ENCODE assay signal across 8 cellular contexts in genomic region chr3:143951351-143951971, GRCh38. TPM values are rescaled to one million over a fixed set of nuclear protein-coding genes. Genes with fewer than 3 reads are reported as not detected.
DNase-seq lines count a peak whose midpoint lies in the region; ATAC-seq, FAIRE-seq and TF ChIP-seq lines count a peak whose summit lies in the region.

No MANE protein-coding gene starts in this region.

- TF ChIP-seq CTCF in CD8-positive, alpha-beta T cell (IDR thresholded peaks at IDR 0.05): peak; percentile 67
- TF ChIP-seq CTCF in GM13977 (IDR thresholded peaks at IDR 0.05; ENCODE audit: extremely low read depth, insufficient read depth, missing control alignments) (peak; percentile 70), PC-3 (conservative IDR thresholded peaks at IDR 0.05; ENCODE audit: low read depth, low read length) (peak; percentile 75), bronchial epithelial cell (IDR thresholded peaks at IDR 0.05; ENCODE audit: insufficient read depth, low read length, severe bottlenecking) (peak; percentile 49)

- in situ Hi-C loops in GM13977 (cut with MboI; ENCODE audit: low pct_unique_long_range_greater_than_20kb, low sequenced_read_pairs, unreplicated experiment): no loop called here

- intact Hi-C loops in CD8-positive, alpha-beta T cell (cut with DNase I, micrococcal nuclease): loop anchor here (1.0 to 5.0 kb wide), 4 partner anchors 19 to 176 kb away; partner anchors contain the start of gene DIPK2A (in 1 of the 2)
- intact Hi-C loops in PC-3 (cut with micrococcal nuclease): loop anchor here (1.0 kb wide), 2 partner anchors 55 to 176 kb away; no protein-coding TSS in a partner anchor

- CTCF ChIA-PET in CD8-positive, alpha-beta T cell (lab: Charles Lee): interaction anchor here (0.9 to 1.7 kb wide), 5 partner anchors 20 to 179 kb away, joined by 3 to 8 read pairs (median 5); partner anchors contain the start of gene DIPK2A
- CTCF ChIA-PET in PC-3 (lab: Charles Lee): no interaction called here

- H3K9ac ChIP-seq in PC-3 (ENCODE audit: low read length): no peak overlapping the region

- no peak overlapping the region for H3K27ac Mint-ChIP-seq in CD8-positive, alpha-beta T cell

- POLR2A ChIA-PET in CD8-positive, alpha-beta T cell (lab: Charles Lee): no interaction called here
- POLR2A ChIA-PET in PC-3 (lab: Charles Lee; ENCODE audit: unreplicated experiment): no interaction called here

- no peak overlapping the region for H3K27ac ChIP-seq in CD8-positive, alpha-beta T cell (ENCODE audit: low read depth, low read length)
- H3K27ac ChIP-seq in PC-3 (ENCODE audit: low read length): no peak overlapping the region

- H3K79me2 ChIP-seq in PC-3 (ENCODE audit: low read length): no peaks in the 10 kb centered on the region

- H3K9me3 ChIP-seq in CD8-positive, alpha-beta T cell (ENCODE audit: low read length): no peaks in the 10 kb centered on the region
- no peaks in the 10 kb centered on the region for H3K9me3 ChIP-seq in PC-3 (ENCODE audit: low read length)

- peak in 2 of 7 experiments; percentile 9 to 32 for DNase-seq in CD8-positive, alpha-beta T cell
- peak; percentile 39 for DNase-seq in GM13977 (ENCODE audit: low spot score)
- peak; percentile 54 for DNase-seq in PC-3
- peak; percentile 53 for DNase-seq in bronchial epithelial cell (ENCODE audit: low read depth)
- peak; percentile 72 for DNase-seq in medulla oblongata (ENCODE audit: extremely low spot score)
- no peak for DNase-seq in OCI-M2 (lab: John Stamatoyannopoulos, UW; ENCODE audit: unreplicated experiment)
- no peak for DNase-seq in 8988T

- no peak overlapping the region for H2AFZ ChIP-seq in PC-3 (ENCODE audit: low read length)

- H4K20me1 ChIP-seq in PC-3 (ENCODE audit: low read length): no peaks in the 10 kb centered on the region

- H3K4me1 ChIP-seq in CD8-positive, alpha-beta T cell (ENCODE audit: insufficient read depth, low read length): no peaks in the 10 kb centered on the region
- no peaks in the 10 kb centered on the region for H3K4me1 ChIP-seq in PC-3 (ENCODE audit: insufficient read depth, low read length)

- no peak overlapping the region for H3K4me3 ChIP-seq in CD8-positive, alpha-beta T cell (ENCODE audit: low read depth, low read length)
- no peak overlapping the region for H3K4me3 ChIP-seq in PC-3 (ENCODE audit: low read length)
- H3K4me3 ChIP-seq in bronchial epithelial cell (ENCODE audit: low read depth, low read length): no peak overlapping the region

- H3K27me3 ChIP-seq in CD8-positive, alpha-beta T cell (ENCODE audit: insufficient read depth, low read length): no peaks in the 10 kb centered on the region
- H3K27me3 ChIP-seq in PC-3 (ENCODE audit: low read length) (no peaks in the 10 kb centered on the region), bronchial epithelial cell (ENCODE audit: control insufficient read depth, insufficient read depth, low read length) (no peaks in the 10 kb centered on the region)

- H3F3A ChIP-seq in PC-3 (ENCODE audit: low read length, unreplicated experiment): no peaks in the 10 kb centered on the region

- BruUV-seq in PC-3 (replicated peaks; lab: Mats Ljungman, UMichigan): no TSS peak

- no peak overlapping the region for H3K4me2 ChIP-seq in PC-3 (ENCODE audit: low read length)

- FAIRE-seq in bronchial epithelial cell (lab: Jason Lieb, UNC): no peak

- no peaks in the 10 kb centered on the region for H3K9me2 ChIP-seq in PC-3 (replicated peaks; ENCODE audit: low read length)

- no peaks in the 10 kb centered on the region for H3K36me3 ChIP-seq in CD8-positive, alpha-beta T cell (ENCODE audit: insufficient read depth, low read length)
- H3K36me3 ChIP-seq in PC-3 (ENCODE audit: low read depth, low read length): no peaks in the 10 kb centered on the region
- H3K36me3 ChIP-seq in bronchial epithelial cell (ENCODE audit: control insufficient read depth, insufficient read depth, low read length): no peaks in the 10 kb centered on the region

- ATAC-seq in CD8-positive, alpha-beta T cell: no peak
- peak; percentile 86 for ATAC-seq in HG02884 (IDR thresholded peaks at IDR 0.05; ENCODE audit: unreplicated experiment)
- ATAC-seq in PC-3: no peak

- no peak overlapping the region for H3K4me3 Mint-ChIP-seq in CD8-positive, alpha-beta T cell

- H3K27me3 Mint-ChIP-seq in CD8-positive, alpha-beta T cell (ENCODE audit: low read depth): peaks cover 5% of the 10 kb centered on the region

- no peaks in the 10 kb centered on the region for H3K9me3 Mint-ChIP-seq in CD8-positive, alpha-beta T cell

- H3K4me1 Mint-ChIP-seq in CD8-positive, alpha-beta T cell (ENCODE audit: low read depth): peaks cover 3% of the 10 kb centered on the region

- H3K36me3 Mint-ChIP-seq in CD8-positive, alpha-beta T cell: no peaks in the 10 kb centered on the region

RNA-seq across cellular contexts. Expression of gene DIPK2A, which starts 20.2 kb away (rescaled TPM):
- total RNA-seq in CD8-positive, alpha-beta T cell: 10 to 100 TPM; 27.5 to 29.0 TPM
- 28.5 and 31.3 TPM in 2 replicates for total RNA-seq in PC-3 (2014; rRNA removed)
- total RNA-seq in bronchial epithelial cell: 19.0 and 35.5 TPM in 2 replicates

Comparison
In these comparisons a context has a peak if more than half of its experiments do, and no peak if none do; other contexts are left out.
1. DNase-seq: peak in GM13977 (single experiment), PC-3 (single experiment), bronchial epithelial cell (single experiment) and medulla oblongata (single experiment); none in OCI-M2 (single experiment) and 8988T (single experiment).
2. Peak in every context shown above with its lines, with median percentiles within 50 percentile points of each other: CTCF ChIP-seq.